ENCODE assay signal across 19 cellular contexts in the genomic region with DNA sequence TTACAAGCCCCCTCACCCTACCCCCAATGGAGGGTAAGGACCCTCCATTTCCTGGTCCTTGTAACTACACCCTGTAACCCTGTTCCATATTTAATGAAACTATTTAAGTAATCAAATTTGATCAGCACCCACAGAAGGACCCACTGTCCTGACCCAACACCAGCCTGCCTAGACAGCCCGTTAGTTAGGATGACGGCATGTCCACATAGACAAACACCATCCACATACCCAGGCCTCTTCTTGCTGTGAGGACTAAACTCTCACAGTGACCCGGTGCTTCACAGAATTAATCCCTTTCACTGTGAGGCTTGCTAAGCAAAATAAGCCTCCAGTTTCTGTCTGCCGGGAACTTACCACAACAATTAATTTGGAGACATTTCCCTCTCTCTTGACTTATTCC. TPM values are rescaled to one million over a fixed set of nuclear protein-coding genes. Genes with fewer than 3 reads are reported as not detected.
DNase-seq lines count a peak whose midpoint lies in the region; ATAC-seq and TF ChIP-seq lines count a peak whose summit lies in the region.
"Had no signal": no experiment of that assay in that cellular context is flagged by ENCODE, and none has a peak within 500 bp of the region (broad histone marks: within the 10 kb centered on the region; RNA-seq: fewer than 3 reads in every experiment).

No MANE protein-coding gene starts in this region.

- H3F3A ChIP-seq in neural progenitor cell (ENCODE audit: low read depth): no peaks in the 10 kb centered on the region

- H3K4me3 ChIP-seq in esophagus muscularis mucosa (no peak overlapping the region), neural progenitor cell (no peak overlapping the region)
- H3K4me3 ChIP-seq: GM23338, HAP-1 had no signal

- H3K9me3 ChIP-seq in esophagus muscularis mucosa (no peaks in the 10 kb centered on the region), neural progenitor cell (ENCODE audit: low read depth) (no peaks in the 10 kb centered on the region)
- H3K9me3 ChIP-seq: HAP-1 had no signal

- peaks cover 7% of the 10 kb centered on the region for H3K27me3 Mint-ChIP-seq in neural progenitor cell (ENCODE audit: insufficient read depth, low read depth)

- intact Hi-C loops in esophagus muscularis mucosa (cut with DNase I) (no loop called here), left cardiac atrium (cut with DNase I) (no loop called here)

- H3K4me1 ChIP-seq in esophagus muscularis mucosa: no peaks in the 10 kb centered on the region
- H3K4me1 ChIP-seq in neural progenitor cell: no peaks in the 10 kb centered on the region
- H3K4me1 ChIP-seq: HAP-1 had no signal

- H3K36me3 ChIP-seq in esophagus muscularis mucosa: no peaks in the 10 kb centered on the region
- H3K36me3 ChIP-seq in neural progenitor cell: no peaks in the 10 kb centered on the region
- H3K36me3 ChIP-seq: HAP-1 had no signal

- H3K27ac ChIP-seq in esophagus muscularis mucosa (replicated peaks in 1 of 4) (no peak overlapping the region), neural progenitor cell (no peak overlapping the region)
- H3K27ac ChIP-seq: 22Rv1 had no signal

- H4K20me1 ChIP-seq in neural progenitor cell (ENCODE audit: low read depth): no peaks in the 10 kb centered on the region

- H3K9me3 Mint-ChIP-seq in neural progenitor cell: peaks cover 7% of the 10 kb centered on the region
- H3K9me3 Mint-ChIP-seq: HFFc6 had no signal

- no peak overlapping the region for H3K4me2 ChIP-seq in neural progenitor cell
- H3K4me2 ChIP-seq: GM23338 had no signal

- no peaks in the 10 kb centered on the region for H3K79me2 ChIP-seq in neural progenitor cell (ENCODE audit: low read depth)

- H2AFZ ChIP-seq in neural progenitor cell (replicated peaks): no peak overlapping the region
- H2AFZ ChIP-seq: GM23338 had no signal

- no peak for TF ChIP-seq EP300 in esophagus muscularis mucosa (IDR thresholded peaks at IDR 0.05)

- no peaks in the 10 kb centered on the region for H3K27me3 ChIP-seq in esophagus muscularis mucosa
- no peaks in the 10 kb centered on the region for H3K27me3 ChIP-seq in neural progenitor cell

- H3K27ac Mint-ChIP-seq in neural progenitor cell: no peak overlapping the region
- H3K27ac Mint-ChIP-seq: B cell; CD4-positive, alpha-beta memory T cell; GM23338; HFFc6 had no signal

- H3K9ac ChIP-seq in neural progenitor cell: no peak overlapping the region

- DNase-seq in NCI-H82 (lab: John Stamatoyannopoulos, UW) (peak; percentile 21), NCI-H82 treated with DMSO at 0.1 percent for 48 hours (lab: John Stamatoyannopoulos, UW; ENCODE audit: unreplicated experiment) (no peak), esophagus muscularis mucosa (ENCODE audit: extremely low spot score) (peak; percentile 70), neural progenitor cell (ENCODE audit: low spot score) (no peak), left cardiac atrium (no peak), glomerular visceral epithelial cell (ENCODE audit: extremely low spot score) (no peak)
- DNase-seq: C1 segment of cervical spinal cord; Calu3; CD4-positive, alpha-beta memory T cell; COR-L47; DMS53; DMS79 treated with DMSO at 0.1 percent for 48 hours; GF-D8; HFFc6 had no signal

- WGBS in esophagus muscularis mucosa: 82% methylated on average over 4 of the region's 4 CpGs

- no peaks in the 10 kb centered on the region for H3K36me3 Mint-ChIP-seq in neural progenitor cell
- H3K36me3 Mint-ChIP-seq: CD4-positive, alpha-beta memory T cell had no signal

- TF ChIP-seq CTCF in esophagus muscularis mucosa (IDR thresholded peaks at IDR 0.05): no peak
- TF ChIP-seq CTCF in neural progenitor cell (IDR thresholded peaks at IDR 0.05): no peak

- H3K4me1 Mint-ChIP-seq in neural progenitor cell: peaks cover 9% of the 10 kb centered on the region
- H3K4me1 Mint-ChIP-seq: B cell; CD4-positive, alpha-beta memory T cell; GM23338 had no signal

- no peak for ATAC-seq in left cardiac atrium
- ATAC-seq: GM23338 had no signal

- peak overlapping the region; percentile 25 for H3K4me3 Mint-ChIP-seq in neural progenitor cell
- H3K4me3 Mint-ChIP-seq: B cell; CD4-positive, alpha-beta memory T cell; GM23338; HFFc6 had no signal

- no peak for TF ChIP-seq POLR2A in esophagus muscularis mucosa (IDR thresholded peaks at IDR 0.05; ENCODE audit: low read depth)

RNA-seq across cellular contexts. Expression of a gene that starts 32.8 kb away (rescaled TPM):
- total RNA-seq in esophagus muscularis mucosa (1 to 10 TPM; 2.5 to 4.4 (median 2.9) TPM), neural progenitor cell (ENCODE audit: low replicate concordance) (not detected in 2 replicates), left cardiac atrium (not detected)
- total RNA-seq: B cell; CD4-positive, alpha-beta memory T cell; G401; GM23338 had no signal

Comparison
In these comparisons a context has a peak if more than half of its experiments do, and no peak if none do; other contexts are left out.
1. DNase-seq: peak in NCI-H82 (single experiment) and esophagus muscularis mucosa (single experiment); none in NCI-H82 treated with DMSO at 0.1 percent for 48 hours (single experiment), neural progenitor cell (single experiment), left cardiac atrium (single experiment) and glomerular visceral epithelial cell (single experiment).